In the genomic region with DNA sequence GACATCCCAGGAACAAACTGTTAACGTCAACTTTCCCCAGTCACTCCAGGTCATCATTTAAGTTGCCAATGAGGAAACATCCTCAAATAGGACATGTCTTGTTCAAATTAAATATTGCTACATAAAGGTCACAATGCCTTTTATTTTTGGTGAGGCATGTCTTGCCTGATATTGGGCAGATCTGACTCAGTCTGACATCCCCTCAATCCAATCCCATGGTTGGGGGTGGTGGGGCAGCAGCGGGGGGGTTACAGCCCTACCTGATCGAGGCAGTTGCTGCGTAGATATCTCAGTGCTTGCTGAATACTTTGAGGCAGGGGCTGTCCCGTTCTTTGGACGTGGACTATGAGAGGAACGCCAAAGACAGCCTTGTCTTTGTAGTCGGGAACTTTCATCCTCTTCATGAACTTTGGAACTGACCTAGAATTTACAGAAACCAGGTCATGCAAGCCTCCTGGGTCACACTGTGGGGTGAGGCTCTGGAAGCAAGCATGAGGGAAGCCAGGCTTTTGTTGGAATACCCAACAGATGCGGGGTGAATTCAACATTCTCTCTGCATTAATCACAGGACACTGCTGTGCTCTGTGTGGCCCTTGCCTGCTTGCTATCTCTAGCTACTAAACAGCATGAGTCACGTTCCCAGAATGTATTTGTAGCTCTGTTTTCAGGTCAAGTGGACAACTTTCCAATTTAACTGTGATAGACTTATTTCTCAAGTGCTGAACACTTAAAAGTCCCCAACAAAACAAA, we compare ENCODE assay signal across 8 cellular contexts.
DNase-seq lines count a peak whose midpoint lies in the region; ATAC-seq, FAIRE-seq and TF ChIP-seq lines count a peak whose summit lies in the region.

No MANE protein-coding gene starts in this region.

- peak; percentile 82 for ATAC-seq in body of pancreas
- ATAC-seq in thoracic aorta (ENCODE audit: insufficient number of reproducible peaks, low FRiP score, low read depth) = no peak
- no peak for ATAC-seq in HG03025 (IDR thresholded peaks at IDR 0.05; ENCODE audit: low FRiP score, unreplicated experiment)

- intact Hi-C loops in body of pancreas (cut with DNase I) (no loop called here), kidney (cut with DNase I) (no loop called here)

- no peaks in the 10 kb centered on the region for H3K9me3 ChIP-seq in body of pancreas
- no peaks in the 10 kb centered on the region for H3K9me3 ChIP-seq in kidney (ENCODE audit: control insufficient read depth in 1 of 2, low read length in 2 of 2)
- no peaks in the 10 kb centered on the region for H3K9me3 ChIP-seq in thoracic aorta

- no peak for TF ChIP-seq POLR2A in body of pancreas (IDR thresholded peaks at IDR 0.05)

- peaks cover 15% of the 10 kb centered on the region for H3K4me1 ChIP-seq in body of pancreas
- peaks cover 4 to 16% of the 10 kb centered on the region in 2 donors for H3K4me1 ChIP-seq in kidney (ENCODE audit: control insufficient read depth in 1 of 2, insufficient read depth in 1 of 2, low read depth in 1 of 2, low read length in 2 of 2)
- H3K4me1 ChIP-seq in thoracic aorta (ENCODE audit: control insufficient read depth in 1 of 2, low read depth in 2 of 2) = peaks cover 27 to 43% of the 10 kb centered on the region in 2 donors

- no peaks in the 10 kb centered on the region for H3K27me3 Mint-ChIP-seq in activated CD4-positive, alpha-beta T cell treated with anti-CD3 and anti-CD28 coated beads, Interleukin-2, amount 10 ng/mL, durations not matched to agents 7 days and 5 days

- no peak overlapping the region for H3K27ac Mint-ChIP-seq in activated CD4-positive, alpha-beta T cell treated with anti-CD3 and anti-CD28 coated beads, Interleukin-2, amount 10 ng/mL, durations not matched to agents 7 days and 5 days

- H3K4me1 Mint-ChIP-seq in activated CD4-positive, alpha-beta T cell treated with anti-CD3 and anti-CD28 coated beads, Interleukin-2, amount 10 ng/mL, durations not matched to agents 7 days and 5 days = no peaks in the 10 kb centered on the region

- H3K27ac ChIP-seq in body of pancreas = peak overlapping the region; percentile 2 to 76 (median 48)
- H3K27ac ChIP-seq in kidney (ENCODE audit: low read depth in 2 of 2, low read length in 2 of 2) = peak overlapping the region; percentile 7 to 83
- H3K27ac ChIP-seq in thoracic aorta = peak overlapping the region; percentile 65 to 78

- no peak overlapping the region for H3K9ac ChIP-seq in kidney (ENCODE audit: low read length in 2 of 2)

- peak; percentile 80 for DNase-seq in HS-5 (ENCODE audit: low read depth)
- peak; percentile 29 to 73 (median 51) for DNase-seq in body of pancreas
- DNase-seq in kidney = peak; percentile 80
- DNase-seq in thoracic aorta (ENCODE audit: low spot score) = peak; percentile 30
- no peak for DNase-seq in NCI-H748 treated with DMSO at 0.1 percent for 48 hours (lab: John Stamatoyannopoulos, UW)
- no peak for DNase-seq in GM13977 (ENCODE audit: low spot score)
- no peak for DNase-seq in activated CD4-positive, alpha-beta T cell treated with anti-CD3 and anti-CD28 coated beads, Interleukin-2, amount 10 ng/mL, durations not matched to agents 7 days and 5 days

- POLR2A ChIA-PET in activated CD4-positive, alpha-beta T cell treated with anti-CD3 and anti-CD28 coated beads, Interleukin-2, amount 10 ng/mL, durations not matched to agents 7 days and 5 days (lab: Charles Lee) = no interaction called here

- H3K36me3 ChIP-seq in body of pancreas (replicated peaks in 1 of 2; ENCODE audit: insufficient read depth in 1 of 2, low read depth in 2 of 2) = peaks cover 5 to 7% of the 10 kb centered on the region in 2 donors
- H3K36me3 ChIP-seq in kidney (ENCODE audit: control insufficient read depth in 1 of 2, insufficient read depth in 2 of 2, low read length in 2 of 2) = peaks cover 8 to 16% of the 10 kb centered on the region in 2 donors
- peaks cover 18% of the 10 kb centered on the region for H3K36me3 ChIP-seq in thoracic aorta

- H3K4me3 Mint-ChIP-seq in activated CD4-positive, alpha-beta T cell treated with anti-CD3 and anti-CD28 coated beads, Interleukin-2, amount 10 ng/mL, durations not matched to agents 7 days and 5 days = no peak overlapping the region

- CTCF ChIA-PET in activated CD4-positive, alpha-beta T cell treated with anti-CD3 and anti-CD28 coated beads, Interleukin-2, amount 10 ng/mL, durations not matched to agents 7 days and 5 days (lab: Charles Lee) = interaction anchor here (0.8 kb wide), 1 partner anchor 10 kb away, joined by 3 read pairs; no protein-coding TSS in a partner anchor

- WGBS in body of pancreas, 2 donors = 63 to 69% methylated on average over 10 of the region's 10 CpGs

- peak; percentile 3 for FAIRE-seq in kidney (lab: Jason Lieb, UNC)

- no peaks in the 10 kb centered on the region for H3K36me3 Mint-ChIP-seq in activated CD4-positive, alpha-beta T cell treated with anti-CD3 and anti-CD28 coated beads, Interleukin-2, amount 10 ng/mL, durations not matched to agents 7 days and 5 days (ENCODE audit: low read depth)

- TF ChIP-seq CTCF in body of pancreas (IDR thresholded peaks at IDR 0.05) (no peak), kidney (IDR thresholded peaks at IDR 0.05; ENCODE audit: borderline replicate concordance, extremely low read depth, insufficient read depth) (no peak), thoracic aorta (IDR thresholded peaks at IDR 0.05) (no peak), GM13977 (IDR thresholded peaks at IDR 0.05; ENCODE audit: extremely low read depth, insufficient read depth, missing control alignments) (no peak)

- H3K4me3 ChIP-seq in body of pancreas (no peak overlapping the region), kidney (ENCODE audit: low read length in 2 of 2) (no peak overlapping the region), thoracic aorta (no peak overlapping the region)

- no peaks in the 10 kb centered on the region for H3K9me3 Mint-ChIP-seq in activated CD4-positive, alpha-beta T cell treated with anti-CD3 and anti-CD28 coated beads, Interleukin-2, amount 10 ng/mL, durations not matched to agents 7 days and 5 days

- H3K27me3 ChIP-seq in body of pancreas (no peaks in the 10 kb centered on the region), thoracic aorta (replicated peaks; ENCODE audit: insufficient read depth) (no peaks in the 10 kb centered on the region)

- in situ Hi-C loops in GM13977 (cut with MboI; ENCODE audit: low pct_unique_long_range_greater_than_20kb, low sequenced_read_pairs, unreplicated experiment) = no loop called here

Comparison
In these comparisons a context has a peak if more than half of its experiments do, and no peak if none do; other contexts are left out.
1. DNase-seq: peak in HS-5 (single experiment), body of pancreas (4 of 4), kidney (single experiment) and thoracic aorta (single experiment); none in NCI-H748 treated with DMSO at 0.1 percent for 48 hours (single experiment), GM13977 (single experiment) and activated CD4-positive, alpha-beta T cell treated with anti-CD3 and anti-CD28 coated beads, Interleukin-2, amount 10 ng/mL, durations not matched to agents 7 days and 5 days (single experiment).
2. Peak in every context shown above with its lines, with median percentiles within 50 percentile points of each other: H3K27ac ChIP-seq.